In the genomic region with DNA sequence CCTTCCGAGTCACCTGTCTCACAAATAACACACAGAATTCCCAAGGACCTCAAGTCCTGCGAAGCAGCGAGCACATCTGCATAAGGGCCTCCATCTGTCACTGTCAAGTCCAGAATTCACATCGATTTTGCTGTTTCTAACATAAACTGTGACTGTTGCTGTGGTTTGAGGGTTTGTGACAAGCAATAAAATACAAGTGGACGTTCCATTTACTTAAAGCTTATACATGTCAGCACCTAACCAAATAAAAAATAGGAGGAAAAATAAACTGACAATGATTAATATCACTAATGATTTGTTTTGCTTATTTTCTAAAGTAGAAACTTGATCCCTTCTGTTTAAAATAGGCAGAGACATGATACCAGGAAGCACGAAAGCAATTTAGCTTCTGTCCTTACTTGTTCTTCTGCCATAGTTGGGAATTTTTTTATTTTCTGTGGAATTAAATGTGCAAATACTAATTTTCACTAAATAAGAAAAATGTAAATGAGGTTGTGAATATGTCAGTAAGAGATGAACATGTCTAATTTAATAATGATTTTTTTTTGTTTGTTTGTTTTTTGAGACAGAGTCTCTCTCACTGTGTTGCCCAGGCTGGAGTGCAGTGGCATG, we compare ENCODE assay signal across 10 cellular contexts.
"Had no signal": no experiment of that assay in that cellular context is flagged by ENCODE, and none has a peak within 500 bp of the region (broad histone marks: within the 10 kb centered on the region; RNA-seq: fewer than 3 reads in every experiment).

No MANE protein-coding gene starts in this region.

- H3K4me1 ChIP-seq: parathyroid adenoma, testis had no signal

- H3K9ac ChIP-seq: parathyroid adenoma had no signal

- H3K27ac ChIP-seq: brain microvascular endothelial cell, parathyroid adenoma, testis had no signal

- DNase-seq: activated CD4-positive, alpha-beta T cell treated with anti-CD3 and anti-CD28 coated beads, Interleukin-2, amount 50 U/mL, for 4 hours; activated effector memory CD4-positive, alpha-beta T cell treated with Interleukin-2 at 50 U/mL for 16 hours; activated T-cell treated with anti-CD3 and anti-CD28 coated beads, Interleukin-2, amount 50 U/mL, for 1 hour; brain microvascular endothelial cell; effector memory CD8-positive, alpha-beta T cell; hippocampal formation; stimulated activated CD4-positive, alpha-beta T cell treated with anti-CD3 and anti-CD28 coated beads, Interleukin-2, amount 100 ng/mL, for 48 hours; testis had no signal

- H3K27me3 ChIP-seq: brain microvascular endothelial cell, testis had no signal

- H3K9me3 ChIP-seq: testis had no signal

- ATAC-seq: activated naive CD4-positive, alpha-beta T cell treated with anti-CD3 and anti-CD28 coated beads, Interleukin-2, amount 50 U/mL, for 72 hours; effector memory CD8-positive, alpha-beta T cell had no signal

- H3K4me3 ChIP-seq: testis had no signal

- H3K36me3 ChIP-seq: brain microvascular endothelial cell had no signal
